In the genomic region with DNA sequence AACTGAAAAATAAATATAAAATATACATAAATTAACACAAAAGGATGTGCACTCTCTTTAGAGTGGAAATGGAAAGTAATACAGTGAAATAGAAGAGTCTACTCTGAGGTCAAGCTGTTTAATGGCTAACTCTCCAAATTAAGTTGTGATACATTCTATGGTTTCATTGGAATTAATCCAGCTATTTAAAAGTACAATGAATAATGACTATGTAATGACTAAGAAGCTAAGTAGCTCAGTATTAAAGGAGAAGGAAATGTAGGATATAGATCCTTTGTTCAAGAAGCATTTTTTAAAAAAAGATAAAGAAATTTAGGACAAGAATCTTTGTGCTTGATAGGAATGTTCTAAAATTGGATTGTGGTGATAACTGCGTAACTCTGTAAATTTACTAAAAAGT, we compare ENCODE assay signal across 26 cellular contexts.
DNase-seq lines count a peak whose midpoint lies in the region; ATAC-seq, FAIRE-seq and TF ChIP-seq lines count a peak whose summit lies in the region.
"Had no signal": no experiment of that assay in that cellular context is flagged by ENCODE, and none has a peak within 500 bp of the region (broad histone marks: within the 10 kb centered on the region; RNA-seq: fewer than 3 reads in every experiment).

No MANE protein-coding gene starts in this region.

- H3K9me2 ChIP-seq in GM23338 (ENCODE audit: insufficient read depth): no peaks in the 10 kb centered on the region

- H3K27ac Mint-ChIP-seq in HFFc6 (peak overlapping the region; percentile 66), astrocyte (ENCODE audit: unreplicated experiment) (no peak overlapping the region), GM23338 (no peak overlapping the region)
- H3K27ac Mint-ChIP-seq: activated CD8-positive, alpha-beta T cell treated with anti-CD3 and anti-CD28 coated beads, Interleukin-2, amount 10 ng/mL, durations not matched to agents 7 days and 5 days; activated naive CD8-positive, alpha-beta T cell; activated T-cell treated with anti-CD3 and anti-CD28 coated beads, Interleukin-2, amount 50 U/mL, for 72 hours had no signal

- H4K20me1 ChIP-seq in astrocyte (ENCODE audit: insufficient read depth, low read length) (peaks cover 3% of the 10 kb centered on the region), GM23338 (replicated peaks; ENCODE audit: insufficient read depth) (0 out of 2 replicates have a peak, but pooled peaks cover 3% of the 10 kb centered on the region)

- H3K9me3 Mint-ChIP-seq in HFFc6: no peaks in the 10 kb centered on the region; the same call in 1 of the 2 replicates
- no peaks in the 10 kb centered on the region for H3K9me3 Mint-ChIP-seq in astrocyte (ENCODE audit: unreplicated experiment)
- H3K9me3 Mint-ChIP-seq in GM23338: no peaks in the 10 kb centered on the region
- H3K9me3 Mint-ChIP-seq: activated T-cell treated with anti-CD3 and anti-CD28 coated beads, Interleukin-2, amount 50 U/mL, for 72 hours had no signal

- TF ChIP-seq CTCF in HFFc6 (IDR thresholded peaks at IDR 0.05) (no peak), astrocyte (IDR thresholded peaks at IDR 0.05; ENCODE audit: insufficient read depth, low read depth, low read length) (no peak), fibroblast of pulmonary artery (IDR thresholded peaks at IDR 0.05; ENCODE audit: low read length, missing control alignments) (no peak), GM23338 (conservative IDR thresholded peaks at IDR 0.05; ENCODE audit: low read depth in 2 of 2) (no peak), transverse colon (IDR thresholded peaks at IDR 0.05) (no peak)

- H3K36me3 Mint-ChIP-seq in HFFc6 (ENCODE audit: low read depth) (peaks cover 35% of the 10 kb centered on the region), astrocyte (ENCODE audit: low read depth, unreplicated experiment) (peaks cover 9% of the 10 kb centered on the region), GM23338 (ENCODE audit: low read depth) (peaks cover 14% of the 10 kb centered on the region; the same call in 2 of the 3 replicates)

- TF ChIP-seq POLR2A in transverse colon (IDR thresholded peaks at IDR 0.05): no peak

- H3K4me3 ChIP-seq in astrocyte (ENCODE audit: insufficient read depth, low read depth, low read length) (no peak overlapping the region), fibroblast of pulmonary artery (replicated peaks; ENCODE audit: low read depth, low read length) (no peak overlapping the region), GM23338 (no peak overlapping the region), transverse colon (no peak overlapping the region)
- H3K4me3 ChIP-seq: left lung, sigmoid colon, stomach had no signal

- H3K27me3 ChIP-seq in astrocyte (ENCODE audit: insufficient read depth, low read length): no peaks in the 10 kb centered on the region
- H3K27me3 ChIP-seq in GM23338 (ENCODE audit: insufficient read depth): no peaks in the 10 kb centered on the region
- no peaks in the 10 kb centered on the region for H3K27me3 ChIP-seq in transverse colon
- H3K27me3 ChIP-seq: left lung, sigmoid colon, stomach had no signal

- H3K4me1 ChIP-seq in astrocyte (ENCODE audit: insufficient read depth, low read length) (peaks cover 19% of the 10 kb centered on the region), GM23338 (ENCODE audit: insufficient read depth) (no peaks in the 10 kb centered on the region), transverse colon (peaks cover 0 to 18% (median 0%) of the 10 kb centered on the region in 4 donors)

- H3K27ac ChIP-seq in astrocyte (ENCODE audit: low read depth, low read length) (peak overlapping the region; percentile 42), GM23338 (ENCODE audit: low read depth) (no peak overlapping the region), transverse colon (no peak overlapping the region)
- H3K27ac ChIP-seq: left lung, WERI-Rb-1 had no signal

- no peak overlapping the region for H3K9ac ChIP-seq in astrocyte (ENCODE audit: low read length)

- H3K4me1 Mint-ChIP-seq in HFFc6 (ENCODE audit: low read depth) (peaks cover 38% of the 10 kb centered on the region), astrocyte (ENCODE audit: low read depth, unreplicated experiment) (peaks cover 23% of the 10 kb centered on the region), GM23338 (peaks cover 3% of the 10 kb centered on the region; the same call in 2 of the 3 replicates)

- peaks cover 3% of the 10 kb centered on the region for H3K79me2 ChIP-seq in astrocyte (ENCODE audit: insufficient read depth, low read length)
- peaks cover 59% of the 10 kb centered on the region for H3K79me2 ChIP-seq in GM23338 (replicated peaks; ENCODE audit: insufficient read depth)

- FAIRE-seq in astrocyte (lab: Jason Lieb, UNC): peak; percentile 13

- TF ChIP-seq EP300 in transverse colon (IDR thresholded peaks at IDR 0.05; ENCODE audit: low read depth): no peak

- H3K36me3 ChIP-seq in astrocyte (ENCODE audit: insufficient read depth, low read length): peaks cover 4% of the 10 kb centered on the region
- peaks cover 10% of the 10 kb centered on the region for H3K36me3 ChIP-seq in GM23338 (ENCODE audit: insufficient read depth)
- peaks cover 0 to 18% (median 0%) of the 10 kb centered on the region in 4 donors for H3K36me3 ChIP-seq in transverse colon
- H3K36me3 ChIP-seq: left lung, sigmoid colon had no signal

- no peak for ATAC-seq in GM23338
- ATAC-seq: activated CD8-positive, alpha-beta T cell treated with anti-CD3 and anti-CD28 coated beads, Interleukin-2, amount 10 ng/mL, durations not matched to agents 7 days and 5 days; activated T-cell treated with anti-CD3 and anti-CD28 coated beads, Interleukin-2, amount 50 U/mL, for 72 hours; left lung had no signal

- H3F3A ChIP-seq in GM23338 (replicated peaks; ENCODE audit: low read depth): no peaks in the 10 kb centered on the region

- intact Hi-C loops in transverse colon (cut with DNase I; ENCODE audit: low total_unique reads): no loop called here

- peak; percentile 42 for DNase-seq in HFFc6
- peak; percentile 86 for DNase-seq in astrocyte (ENCODE audit: low read depth)
- peak; percentile 44 for DNase-seq in fibroblast of pulmonary artery (ENCODE audit: low read depth)
- DNase-seq in renal cortical epithelial cell (ENCODE audit: low read depth): peak; percentile 91
- DNase-seq in GM23338 (ENCODE audit: low spot score): no peak
- no peak for DNase-seq in NCI-H2081 treated with DMSO at 0.1 percent for 48 hours (lab: John Stamatoyannopoulos, UW)
- no peak for DNase-seq in GOT3 (lab: John Stamatoyannopoulos, UW)
- DNase-seq in transverse colon: no peak
- DNase-seq: activated CD8-positive, alpha-beta T cell treated with anti-CD3 and anti-CD28 coated beads, Interleukin-2, amount 10 ng/mL, durations not matched to agents 7 days and 5 days; activated T-cell treated with anti-CD3 and anti-CD28 coated beads, Interleukin-2, amount 50 U/mL, for 72 hours; AML-193; central memory CD4-positive, alpha-beta T cell; COR-L47; effector CD4-positive, alpha-beta T cell; KG1; left lung; NCI-H1092; NCI-H2081; NCI-H510A treated with DMSO at 0.1 percent for 48 hours; nucleus accumbens; sigmoid colon; stimulated activated CD4-positive, alpha-beta T cell treated with anti-CD3 and anti-CD28 coated beads, Interleukin-2, amount 100 ng/mL, for 24 hours; stomach; T-helper 1 cell; WERI-Rb-1 had no signal

- peak overlapping the region; percentile 8 for H3K4me2 ChIP-seq in astrocyte (ENCODE audit: low read length)
- H3K4me2 ChIP-seq in GM23338: no peak overlapping the region

- no peaks in the 10 kb centered on the region for H3K9me3 ChIP-seq in astrocyte (ENCODE audit: insufficient read depth, low read depth, low read length)
- H3K9me3 ChIP-seq in transverse colon: no peaks in the 10 kb centered on the region
- H3K9me3 ChIP-seq: left lung, sigmoid colon, stomach had no signal

- WGBS in transverse colon (ENCODE audit: low coverage in 1 of 2), 2 donors: 95 to 96% methylated on average over 1 of the region's 1 CpG

- H3K4me3 Mint-ChIP-seq in HFFc6: no peak overlapping the region
- no peak overlapping the region for H3K4me3 Mint-ChIP-seq in astrocyte (ENCODE audit: unreplicated experiment)
- no peak overlapping the region for H3K4me3 Mint-ChIP-seq in GM23338
- H3K4me3 Mint-ChIP-seq: activated CD8-positive, alpha-beta T cell treated with anti-CD3 and anti-CD28 coated beads, Interleukin-2, amount 10 ng/mL, durations not matched to agents 7 days and 5 days; activated naive CD8-positive, alpha-beta T cell; activated T-cell treated with anti-CD3 and anti-CD28 coated beads, Interleukin-2, amount 50 U/mL, for 72 hours had no signal

- H2AFZ ChIP-seq in astrocyte (ENCODE audit: low read depth, low read length): no peak overlapping the region
- H2AFZ ChIP-seq in GM23338: no peak overlapping the region

- in situ Hi-C loops in transverse colon (cut with MboI; ENCODE audit: low pct_ligation_motif_present in 1 of 4, low pct_unique_long_range_greater_than_20kb in 1 of 4, low sequenced_read_pairs in 3 of 4): no loop called here

- H3K27me3 Mint-ChIP-seq in HFFc6 (ENCODE audit: insufficient read depth) (no peaks in the 10 kb centered on the region; the same call in 1 of the 2 replicates), astrocyte (ENCODE audit: low read depth, unreplicated experiment) (no peaks in the 10 kb centered on the region), GM23338 (ENCODE audit: insufficient read depth, low read depth, poor library complexity) (no peaks in the 10 kb centered on the region)
- H3K27me3 Mint-ChIP-seq: activated naive CD8-positive, alpha-beta T cell had no signal

TF ChIP-seq in GM23338, 12 proteins besides CTCF, POLR2A, EP300 and RAD21:
- TF ChIP-seq EZH2 (IDR thresholded peaks at IDR 0.05; ENCODE audit: low read depth, unreplicated experiment) (no peak), ZNF114 (CRISPR knock-in tag; IDR thresholded peaks at IDR 0.05) (no peak)

Comparison
In these comparisons a context has a peak if more than half of its experiments do, and no peak if none do; other contexts are left out.
1. DNase-seq: peak in HFFc6 (single experiment), astrocyte (single experiment), fibroblast of pulmonary artery (single experiment) and renal cortical epithelial cell (single experiment); none in GM23338 (single experiment), NCI-H2081 treated with DMSO at 0.1 percent for 48 hours (single experiment), GOT3 (single experiment) and transverse colon (single experiment).